Comparison of ENCODE assay signal across 1 cellular context in genomic region chr9:19998823-19999455, GRCh38.
TF ChIP-seq lines count a peak whose summit lies in the region.

No MANE protein-coding gene starts in this region.

TF ChIP-seq in GM23338, 12 proteins besides CTCF, POLR2A, EP300 and RAD21 (continued from another document):
- TF ChIP-seq ZNF462 (CRISPR knock-in tag; IDR thresholded peaks at IDR 0.05) (no peak), POLR2AphosphoS5 (IDR thresholded peaks at IDR 0.05; ENCODE audit: low read depth) (no peak), ZNF331 (CRISPR knock-in tag; IDR thresholded peaks at IDR 0.05; ENCODE audit: low read depth) (no peak), STAT1 (IDR thresholded peaks at IDR 0.05; ENCODE audit: unreplicated experiment) (no peak), CREB1 (CRISPR knock-in tag; IDR thresholded peaks at IDR 0.05; ENCODE audit: low read depth) (no peak), EZH2phosphoT487 (IDR thresholded peaks at IDR 0.05; ENCODE audit: unreplicated experiment) (no peak)
